In genomic region chr6:26123675-26124549, GRCh38 we compare ENCODE assay signal across 8 cellular contexts. TPM values are rescaled to one million over a fixed set of nuclear protein-coding genes. Genes with fewer than 3 reads are reported as not detected.
DNase-seq lines count a peak whose midpoint lies in the region; ATAC-seq and TF ChIP-seq lines count a peak whose summit lies in the region.

No MANE protein-coding gene starts in this region.

- peak overlapping the region; percentile 75 for H3K4ac ChIP-seq in IMR-90 (ENCODE audit: low read depth, low read length)

- peaks cover 0 to 16% of the 10 kb centered on the region in 2 experiments; a peak in 3 of 4 replicates for H3K79me1 ChIP-seq in IMR-90 (ENCODE audit: low read depth in 1 of 2, low read length in 2 of 2)

- peak overlapping the region; percentile 68 for H2AK9ac ChIP-seq in IMR-90 (replicated peaks; ENCODE audit: low read depth, low read length, poor library complexity)

- peaks cover 4% of the 10 kb centered on the region for H3K36me3 ChIP-seq in IMR-90 (ENCODE audit: control insufficient read depth, insufficient read depth, low read length)
- peaks cover 12% of the 10 kb centered on the region for H3K36me3 ChIP-seq in OCI-LY7 (ENCODE audit: insufficient read depth, low read length)

- no peak overlapping the region for H2BK15ac ChIP-seq in IMR-90 (ENCODE audit: low read depth, low read length)

- intact Hi-C loops in IMR-90 (cut with micrococcal nuclease): loop anchor here (1.0 to 2.0 kb wide), 5 partner anchors 20 to 74 kb away; a partner anchor contains a TSS
- intact Hi-C loops in OCI-LY7 (cut with micrococcal nuclease; ENCODE audit: unreplicated experiment): loop anchor here (1.0 to 10.0 kb wide), 11 partner anchors 20 to 1768 kb away; a partner anchor contains a TSS

- peak overlapping the region; percentile 55 for H3K18ac ChIP-seq in IMR-90 (ENCODE audit: low read depth, low read length)

- no peaks in the 10 kb centered on the region; the same call in 1 of the 2 replicates for H3K9me1 ChIP-seq in IMR-90 (ENCODE audit: insufficient read depth, low read length)

- dilution Hi-C loops in IMR-90 (cut with HindIII; ENCODE audit: low sequenced_read_pairs, unreplicated experiment): no loop called here

- H3K4me2 ChIP-seq in IMR-90 (ENCODE audit: low read depth, low read length): peak overlapping the region; percentile 87
- peak overlapping the region; percentile 92 for H3K4me2 ChIP-seq in OCI-LY7 (ENCODE audit: low read length)

- peak overlapping the region; percentile 74 for H3K23ac ChIP-seq in IMR-90 (ENCODE audit: low read depth, low read length)

- H4K8ac ChIP-seq in IMR-90 (ENCODE audit: low read depth in 2 of 2, low read length in 2 of 2): peak overlapping the region in 1 of 2 experiments; percentile 48; a peak in 2 of 4 replicates

- peak overlapping the region; percentile 80 for H3K14ac ChIP-seq in IMR-90 (replicated peaks; ENCODE audit: low read depth, low read length)

- peak overlapping the region; percentile 90 for H2BK5ac ChIP-seq in IMR-90 (ENCODE audit: low read depth, low read length, poor library complexity, severe bottlenecking)

- 0 out of 2 replicates have a peak overlapping the region, but pooled peaks have one; percentile 52 for H2BK20ac ChIP-seq in IMR-90 (ENCODE audit: low read depth, low read length)

- WGBS in IMR-90 (ENCODE audit: extremely low coverage in 2 of 2, insufficient read length in 1 of 2), 2 experiments: 1% methylated on average over 27 of the region's 54 CpGs; no CpG with 5 or more reads in 1 of the 2 experiments

- peak overlapping the region; percentile 42; the same call in 1 of the 2 replicates for H2BK120ac ChIP-seq in IMR-90 (ENCODE audit: low read depth, low read length)

- CTCF ChIA-PET in IMR-90 (lab: Yijun Ruan, JAX): interaction anchor here (0.7 to 1.9 kb wide), 5 partner anchors 21 to 64 kb away, joined by 3 to 7 read pairs (median 3); a partner anchor contains a TSS
- CTCF ChIA-PET in OCI-LY7 (lab: Charles Lee; ENCODE audit: unreplicated experiment): no interaction called here

- H3K27ac ChIP-seq in IMR-90 (ENCODE audit: insufficient read depth, low read length) (peak overlapping the region; percentile 89), OCI-LY7 (ENCODE audit: low read depth, low read length, poor library complexity, severe bottlenecking) (peak overlapping the region; percentile 99)

- H2AK5ac ChIP-seq in IMR-90 (ENCODE audit: low read depth, low read length): peak overlapping the region; percentile 30; the same call in 1 of the 2 replicates

- ATAC-seq in GM21529 (IDR thresholded peaks at IDR 0.05; ENCODE audit: unreplicated experiment): peak; percentile 78
- ATAC-seq in IMR-90 (ENCODE audit: low read depth): peak; percentile 85

- H3K9ac ChIP-seq in IMR-90 (ENCODE audit: low read depth, low read length): peak overlapping the region; percentile 98

- TF ChIP-seq RAD21 in IMR-90 (IDR thresholded peaks at IDR 0.05; ENCODE audit: low read length): no peak

- in situ Hi-C loops in IMR-90 (cut with MboI; ENCODE audit: low sequenced_read_pairs): no loop called here

- H4K91ac ChIP-seq in IMR-90 (ENCODE audit: insufficient read depth, low read depth, low read length): peak overlapping the region; percentile 75

- H3K9me2 ChIP-seq in OCI-LY7 (ENCODE audit: insufficient read depth, low read length): no peaks in the 10 kb centered on the region

- peak overlapping the region; percentile 86 for H3K56ac ChIP-seq in IMR-90 (ENCODE audit: extremely low read depth, insufficient read depth, low read length)

- TF ChIP-seq CTCF in IMR-90 (conservative IDR thresholded peaks at IDR 0.05; ENCODE audit: low read depth, low read length): no peak
- no peak for TF ChIP-seq CTCF in OCI-LY7 (conservative IDR thresholded peaks at IDR 0.05; ENCODE audit: low read length)
- TF ChIP-seq CTCF in epithelial cell of esophagus (IDR thresholded peaks at IDR 0.05; ENCODE audit: insufficient read depth, low read depth, low read length, missing control alignments): no peak

- no peaks in the 10 kb centered on the region for H3K27me3 ChIP-seq in IMR-90 (ENCODE audit: control insufficient read depth, insufficient read depth, low read length)

- peak overlapping the region; percentile 60; the same call in 1 of the 2 replicates for H4K5ac ChIP-seq in IMR-90 (ENCODE audit: low read depth, low read length)

- peak; percentile 99 for TF ChIP-seq POLR2A in IMR-90 (IDR thresholded peaks at IDR 0.05; ENCODE audit: low read depth, low read length)

- H2AFZ ChIP-seq in IMR-90 (replicated peaks; ENCODE audit: low read length, poor library complexity): peak overlapping the region; percentile 53
- no peak overlapping the region for H2AFZ ChIP-seq in OCI-LY7 (ENCODE audit: low read length)

- H4K20me1 ChIP-seq in IMR-90 (ENCODE audit: insufficient read depth, low read length) (peaks cover 31% of the 10 kb centered on the region), OCI-LY7 (ENCODE audit: insufficient read depth, low read length) (peaks cover 9% of the 10 kb centered on the region)

- TSS peak; percentile 93 for BruUV-seq in IMR-90 (replicated peaks; lab: Mats Ljungman, UMichigan)
- BruUV-seq in OCI-LY7 (replicated peaks; lab: Mats Ljungman, UMichigan): TSS peak; percentile 98

- H3K9me3 ChIP-seq in IMR-90 (ENCODE audit: control insufficient read depth, insufficient read depth, low read length): no peaks in the 10 kb centered on the region
- H3K9me3 ChIP-seq in OCI-LY7 (ENCODE audit: low read length): no peaks in the 10 kb centered on the region; the same call in 1 of the 2 replicates

- DNase-seq in DMS114 treated with DMSO at 0.1 percent for 48 hours (lab: John Stamatoyannopoulos, UW; ENCODE audit: unreplicated experiment) (peak; percentile 100), IMR-90 (peak; percentile 100), OCI-LY7 (ENCODE audit: low spot score) (peak; percentile 99), activated T-cell treated with anti-CD3 and anti-CD28 coated beads for 48 hours (ENCODE audit: low read depth) (peak; percentile 73), epithelial cell of esophagus (ENCODE audit: low read depth) (peak; percentile 99), middle frontal gyrus (ENCODE audit: extremely low spot score, low spot score) (peak; percentile 94)
- peak; percentile 60 to 64 for DNase-seq in stimulated activated CD8-positive, alpha-beta memory T cell treated with anti-CD3 and anti-CD28 coated beads, Interleukin-4, amount 100 ng/mL, for 1 hour (ENCODE audit: low read depth in 2 of 2, low spot score in 1 of 2)

- H3K79me2 ChIP-seq in OCI-LY7 (ENCODE audit: insufficient read depth, low read depth, low read length): peaks cover 11% of the 10 kb centered on the region; the same call in 1 of the 2 replicates

- peaks cover 5% of the 10 kb centered on the region for H3K4me1 ChIP-seq in IMR-90 (ENCODE audit: control insufficient read depth, insufficient read depth, low read length)
- H3K4me1 ChIP-seq in OCI-LY7 (ENCODE audit: insufficient read depth, low read length, poor library complexity, severe bottlenecking): peaks cover 51% of the 10 kb centered on the region

- POLR2A ChIA-PET in IMR-90 (lab: Charles Lee; ENCODE audit: unreplicated experiment) (interaction anchor here (0.6 to 4.9 kb wide), 28 partner anchors 10 to 1766 kb away, joined by 3 to 95 read pairs (median 6); partner anchors contain the start of gene HFE), OCI-LY7 (lab: Charles Lee) (interaction anchor here (0.7 to 6.3 kb wide), 61 partner anchors 9 to 1769 kb away, joined by 3 to 330 read pairs (median 6); a partner anchor contains a TSS)

- H3K4me3 ChIP-seq in IMR-90 (ENCODE audit: insufficient read depth, low read depth, low read length) (peak overlapping the region; percentile 83), OCI-LY7 (ENCODE audit: low read depth, low read length, poor library complexity, severe bottlenecking) (peak overlapping the region; percentile 85), epithelial cell of esophagus (ENCODE audit: low read length) (peak overlapping the region; percentile 94)

TF ChIP-seq in IMR-90, 13 proteins besides CTCF, POLR2A, EP300 and RAD21:
- no peak for TF ChIP-seq CEBPB (IDR thresholded peaks at IDR 0.05; ENCODE audit: low read depth, low read length)
- TF ChIP-seq NFE2L2 (IDR thresholded peaks at IDR 0.05; ENCODE audit: low read depth, low read length): peak; percentile 22; the same call in 1 of the 2 replicates
- peak; percentile 76; the same call in 1 of the 2 replicates for TF ChIP-seq MXI1 (IDR thresholded peaks at IDR 0.05; ENCODE audit: borderline replicate concordance, low read depth, low read length)
- TF ChIP-seq SMC3 (IDR thresholded peaks at IDR 0.05; ENCODE audit: low read depth, low read length): no peak
- no peak for TF ChIP-seq MAZ (IDR thresholded peaks at IDR 0.05; ENCODE audit: borderline replicate concordance, low read depth, low read length)
- TF ChIP-seq BHLHE40 (IDR thresholded peaks at IDR 0.05; ENCODE audit: low read depth, low read length): no peak
- TF ChIP-seq USF2 (IDR thresholded peaks at IDR 0.05; ENCODE audit: low read depth, low read length): no peak
- 0 out of 2 replicates have a peak, but pooled peaks have one; percentile 6 for TF ChIP-seq FOS (IDR thresholded peaks at IDR 0.05; ENCODE audit: low read depth, low read length)
- TF ChIP-seq CHD1 (IDR thresholded peaks at IDR 0.05; ENCODE audit: low read depth, low read length): peak; percentile 97
- TF ChIP-seq RCOR1 (IDR thresholded peaks at IDR 0.05; ENCODE audit: insufficient replicate concordance, low read length): no peak
- TF ChIP-seq MAFK (IDR thresholded peaks at IDR 0.05; ENCODE audit: low read depth, low read length): peak; percentile 22; the same call in 1 of the 2 replicates
TF ChIP-seq in IMR-90: peak in this region for 5.

RNA-seq across cellular contexts. Expression of gene HFE, which starts 36.7 kb away (rescaled TPM):
- total RNA-seq in IMR-90 (2012; rRNA removed): 13.6 and 14.9 TPM in 2 replicates
- polyA plus RNA-seq in IMR-90 (2012; rRNA removed): 11.7 and 15.7 TPM in 2 replicates
- 9.0 and 14.0 TPM in 2 replicates for polyA plus RNA-seq in IMR-90 (2012; cell fraction: cytosol; rRNA removed)
- polyA plus RNA-seq in IMR-90 (2012; cell fraction: nucleus; rRNA removed; ENCODE audit: low replicate concordance): 8.4 and 16.6 TPM in 2 replicates
- total RNA-seq in OCI-LY7 (2014; rRNA removed; shearing (Covaris generic)): 0.18 and 0.69 TPM in 2 replicates
- total RNA-seq in OCI-LY7 (2022): 0.57 and 0.72 TPM in 2 replicates

Comparison
In these comparisons a context has a peak if more than half of its experiments do, and no peak if none do; other contexts are left out.
1. Peak in every context shown above with its lines: DNase-seq, ATAC-seq, H3K4me3 ChIP-seq and H3K27ac ChIP-seq.